ENCODE assay signal across 30 cellular contexts in the genomic region with DNA sequence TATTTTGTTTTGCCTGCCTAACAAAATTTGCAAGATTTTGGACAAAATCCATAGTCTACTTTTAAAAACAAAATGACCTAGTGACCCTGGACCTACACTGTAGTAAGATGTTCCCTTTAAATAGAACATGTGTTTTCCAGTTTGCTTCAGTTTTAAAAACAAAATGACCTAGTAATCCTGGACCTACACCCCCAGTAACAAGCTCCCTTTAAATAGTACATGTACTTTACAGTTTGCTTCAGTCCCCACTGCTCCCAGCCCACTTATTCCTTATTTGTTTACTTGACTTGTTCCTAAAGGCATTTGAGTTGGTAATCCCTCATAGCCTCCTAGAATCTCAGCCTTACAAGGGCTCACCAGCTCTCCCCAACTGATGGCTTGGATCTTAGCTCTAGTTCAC. TPM values are rescaled to one million over a fixed set of nuclear protein-coding genes. Genes with fewer than 3 reads are reported as not detected.
DNase-seq lines count a peak whose midpoint lies in the region; ATAC-seq, FAIRE-seq and TF ChIP-seq lines count a peak whose summit lies in the region.
"Had no signal": no experiment of that assay in that cellular context is flagged by ENCODE, and none has a peak within 500 bp of the region (broad histone marks: within the 10 kb centered on the region; RNA-seq: fewer than 3 reads in every experiment).

No MANE protein-coding gene starts in this region.

- peaks cover 22% of the 10 kb centered on the region for H3K36me3 Mint-ChIP-seq in nephron progenitor cell (ENCODE audit: low read depth)

- H3K4me1 ChIP-seq in heart right ventricle: peaks cover 0 to 20% (median 0%) of the 10 kb centered on the region in 9 donors

- TF ChIP-seq CTCF in AG04450 (IDR thresholded peaks at IDR 0.05; ENCODE audit: low read depth, low read length) (no peak), nephron progenitor cell (IDR thresholded peaks at IDR 0.05) (no peak), heart right ventricle (IDR thresholded peaks at IDR 0.05) (no peak)

- H3K9me3 ChIP-seq in AG04450 (ENCODE audit: control insufficient read depth, insufficient read depth, low read length) (no peaks in the 10 kb centered on the region), heart right ventricle (no peaks in the 10 kb centered on the region)
- H3K9me3 ChIP-seq: right atrium auricular region, suprapubic skin had no signal

- H3K27me3 ChIP-seq in AG04450 (ENCODE audit: control insufficient read depth, insufficient read depth, low read length) (no peaks in the 10 kb centered on the region), heart right ventricle (no peaks in the 10 kb centered on the region)
- H3K27me3 ChIP-seq: right atrium auricular region, suprapubic skin had no signal

- peaks cover 17% of the 10 kb centered on the region for H3K4me1 Mint-ChIP-seq in nephron progenitor cell
- H3K4me1 Mint-ChIP-seq: CD14-positive monocyte had no signal

- FAIRE-seq in HTR-8/SVneo (lab: Jason Lieb, UNC): peak; percentile 36
- FAIRE-seq: frontal cortex, GM12878, keratinocyte had no signal

- H3K27ac ChIP-seq in AG04450 (ENCODE audit: low read depth, low read length): peak overlapping the region; percentile 47
- H3K27ac ChIP-seq in heart right ventricle: no peak overlapping the region
- H3K27ac ChIP-seq: right atrium auricular region, suprapubic skin had no signal

- H3K27me3 Mint-ChIP-seq in nephron progenitor cell (ENCODE audit: low read depth, poor library complexity): no peaks in the 10 kb centered on the region
- H3K27me3 Mint-ChIP-seq: activated naive CD4-positive, alpha-beta T cell treated with anti-CD3 and anti-CD28 coated beads, Interleukin-2, amount 10 ng/mL, durations not matched to agents 7 days and 5 days; brain had no signal

- CTCF ChIA-PET in AG04450 (lab: Charles Lee): interaction anchor here (1.5 to 1.8 kb wide), 2 partner anchors 33 to 55 kb away, joined by 5 to 7 read pairs; no protein-coding TSS in a partner anchor

- ATAC-seq in GM21423 (IDR thresholded peaks at IDR 0.05; ENCODE audit: unreplicated experiment) (no peak), heart right ventricle (no peak)
- ATAC-seq: activated CD8-positive, alpha-beta T cell treated with anti-CD3 and anti-CD28 coated beads, Interleukin-2, amount 10 ng/mL, durations not matched to agents 7 days and 5 days; GM12878 had no signal

- intact Hi-C loops in heart right ventricle (cut with DNase I) (no loop called here), posterior cingulate gyrus (cut with DNase I) (no loop called here)

- POLR2A ChIA-PET in AG04450 (lab: Yijun Ruan, JAX): interaction anchor here (0.6 to 1.0 kb wide), 3 partner anchors 11 to 33 kb away, joined by 3 to 8 read pairs (median 4); no protein-coding TSS in a partner anchor

- H3K9me3 Mint-ChIP-seq in nephron progenitor cell: no peaks in the 10 kb centered on the region
- H3K9me3 Mint-ChIP-seq: activated naive CD4-positive, alpha-beta T cell treated with anti-CD3 and anti-CD28 coated beads, Interleukin-2, amount 10 ng/mL, durations not matched to agents 7 days and 5 days; brain; CD14-positive monocyte had no signal

- DNase-seq in AG04450 (ENCODE audit: low read depth, low spot score): no peak
- DNase-seq in HTR-8/SVneo (ENCODE audit: insufficient read length, low spot score): no peak
- DNase-seq in cerebellar cortex (ENCODE audit: low spot score): peak; percentile 63
- no peak for DNase-seq in nephron progenitor cell
- no peak for DNase-seq in heart right ventricle
- DNase-seq in NCI-H1092 treated with DMSO at 0.1 percent for 48 hours (lab: John Stamatoyannopoulos, UW): no peak
- no peak for DNase-seq in posterior cingulate gyrus
- DNase-seq: ACHN; activated CD4-positive, CD25-positive, alpha-beta regulatory T cell; activated CD8-positive, alpha-beta T cell treated with anti-CD3 and anti-CD28 coated beads, Interleukin-2, amount 10 ng/mL, durations not matched to agents 7 days and 5 days; activated naive CD4-positive, alpha-beta T cell treated with anti-CD3 and anti-CD28 coated beads, Interleukin-2, amount 10 ng/mL, durations not matched to agents 7 days and 5 days; activated T-cell treated with anti-CD3 and anti-CD28 coated beads, Interleukin-2, amount 50 U/mL, for 1 hour; cortex of kidney; DMS153; NCI-H2029; nucleus accumbens; RPMI8226; stimulated activated CD8-positive, alpha-beta memory T cell treated with anti-CD3 and anti-CD28 coated beads, Interleukin-4, amount 100 ng/mL, for 48 hours; T1000 had no signal

- H3K36me3 ChIP-seq in heart right ventricle: peaks cover 0 to 88% (median 9%) of the 10 kb centered on the region in 9 donors

- peak overlapping the region; percentile 79 for H3K27ac Mint-ChIP-seq in nephron progenitor cell
- H3K27ac Mint-ChIP-seq: activated CD8-positive, alpha-beta T cell treated with anti-CD3 and anti-CD28 coated beads, Interleukin-2, amount 10 ng/mL, durations not matched to agents 7 days and 5 days; activated naive CD4-positive, alpha-beta T cell treated with anti-CD3 and anti-CD28 coated beads, Interleukin-2, amount 10 ng/mL, durations not matched to agents 7 days and 5 days had no signal

- no peak overlapping the region for H3K4me3 Mint-ChIP-seq in nephron progenitor cell
- H3K4me3 Mint-ChIP-seq: activated CD8-positive, alpha-beta T cell treated with anti-CD3 and anti-CD28 coated beads, Interleukin-2, amount 10 ng/mL, durations not matched to agents 7 days and 5 days; activated naive CD4-positive, alpha-beta T cell treated with anti-CD3 and anti-CD28 coated beads, Interleukin-2, amount 10 ng/mL, durations not matched to agents 7 days and 5 days; brain; CD14-positive monocyte had no signal

- H3K4me3 ChIP-seq in AG04450 (ENCODE audit: low read depth, low read length): no peak overlapping the region
- no peak overlapping the region for H3K4me3 ChIP-seq in heart right ventricle
- H3K4me3 ChIP-seq: GM12878, right atrium auricular region, suprapubic skin had no signal

RNA-seq across cellular contexts. Expression of a gene that starts 34.5 kb away (rescaled TPM):
- polyA plus RNA-seq in AG04450 (2011; rRNA removed) (1.2 TPM in 2 replicates), heart right ventricle (under 1 TPM; 0.25 to 0.59 TPM)
- 0.41 and 1.2 TPM in 2 replicates for polyA minus RNA-seq in AG04450 (2011; rRNA and poly(A)+ RNA removed)
- 1 to 10 TPM in 4 of 10 donors, under 1 TPM in 5, not detected in 1; 0.10 to 2.7 (median 0.74) TPM for total RNA-seq in heart right ventricle
- total RNA-seq: activated CD8-positive, alpha-beta T cell treated with anti-CD3 and anti-CD28 coated beads, Interleukin-2, amount 10 ng/mL, durations not matched to agents 7 days and 5 days; H4; HT1080; NCI-H460; suprapubic skin had no signal
- polyA plus RNA-seq: CD14-positive monocyte, keratinocyte had no signal

RNA-seq across cellular contexts. Expression of a gene that starts 39.1 kb away (rescaled TPM):
- polyA plus RNA-seq in AG04450 (2011; rRNA removed) (49.4 and 51.2 TPM in 2 replicates), heart right ventricle (1 to 10 TPM; 1.7 to 2.0 TPM)
- 74.6 and 110 TPM in 2 replicates for polyA minus RNA-seq in AG04450 (2011; rRNA and poly(A)+ RNA removed)
- total RNA-seq in heart right ventricle: 1 to 10 TPM; 1.6 to 6.8 (median 2.4) TPM

Comparison
In these comparisons a context has a peak if more than half of its experiments do, and no peak if none do; other contexts are left out.
1. RNA of a gene that starts 39.1 kb away (polyA plus RNA-seq): 49.4 to 51.2 TPM in AG04450; 1.7 to 2.0 TPM in heart right ventricle; every median in the first group is over 10 times any median in the second.